13 cellular contexts compared by ENCODE assay signal in genomic region chr2:85181093-85181685, GRCh38. TPM values are rescaled to one million over a fixed set of nuclear protein-coding genes. Genes with fewer than 3 reads are reported as not detected.
DNase-seq lines count a peak whose midpoint lies in the region; ATAC-seq and TF ChIP-seq lines count a peak whose summit lies in the region.
"Had no signal": no experiment of that assay in that cellular context is flagged by ENCODE, and none has a peak within 500 bp of the region (broad histone marks: within the 10 kb centered on the region; RNA-seq: fewer than 3 reads in every experiment).

No MANE protein-coding gene starts in this region.

- TF ChIP-seq CTCF in foreskin keratinocyte (conservative IDR thresholded peaks at IDR 0.05): peak; percentile 31
- TF ChIP-seq CTCF in spleen (IDR thresholded peaks at IDR 0.05 in 8 of 11, conservative IDR thresholded peaks at IDR 0.05 in 3 of 11): peak in 2 of 11 experiments; percentile 12 to 15
- no peak for TF ChIP-seq CTCF in foreskin fibroblast (IDR thresholded peaks at IDR 0.05; ENCODE audit: low read depth, low read length)

- H3K4me3 Mint-ChIP-seq in activated CD4-positive, alpha-beta T cell treated with anti-CD3 and anti-CD28 coated beads, Interleukin-2, amount 10 ng/mL, durations not matched to agents 24 days and 14 days: no peak overlapping the region
- H3K4me3 Mint-ChIP-seq: B cell; dendritic cell treated with granulocyte-macrophage colony-stimulating factor and Interleukin-4, amounts not matched to agents 40 ng/mL and 50 ng/mL, for 4 days had no signal

- no peak overlapping the region for H3K4me3 ChIP-seq in spleen
- H3K4me3 ChIP-seq in foreskin fibroblast (ENCODE audit: low read depth in 1 of 2, low read length in 2 of 2): no peak overlapping the region
- H3K4me3 ChIP-seq: heart left ventricle had no signal

- no peak overlapping the region for H3K27ac Mint-ChIP-seq in activated CD4-positive, alpha-beta T cell treated with anti-CD3 and anti-CD28 coated beads, Interleukin-2, amount 10 ng/mL, durations not matched to agents 24 days and 14 days
- H3K27ac Mint-ChIP-seq: B cell; dendritic cell treated with granulocyte-macrophage colony-stimulating factor and Interleukin-4, amounts not matched to agents 40 ng/mL and 50 ng/mL, for 4 days had no signal

- no peaks in the 10 kb centered on the region for H3K36me3 Mint-ChIP-seq in activated CD4-positive, alpha-beta T cell treated with anti-CD3 and anti-CD28 coated beads, Interleukin-2, amount 10 ng/mL, durations not matched to agents 24 days and 14 days (ENCODE audit: low read depth)

- no peaks in the 10 kb centered on the region for H3K27me3 Mint-ChIP-seq in activated CD4-positive, alpha-beta T cell treated with anti-CD3 and anti-CD28 coated beads, Interleukin-2, amount 10 ng/mL, durations not matched to agents 24 days and 14 days

- TF ChIP-seq POLR2A in spleen (IDR thresholded peaks at IDR 0.05): no peak

- no peak for ATAC-seq in foreskin keratinocyte
- ATAC-seq: activated CD4-positive, CD25-positive, alpha-beta regulatory T cell treated with anti-CD3 and anti-CD28 coated beads, Interleukin-2, amount 50 U/mL, for 24 hours had no signal

- H3K27ac ChIP-seq in foreskin keratinocyte (no peak overlapping the region), spleen (no peak overlapping the region)
- H3K27ac ChIP-seq: heart left ventricle had no signal

- no peaks in the 10 kb centered on the region for H3K36me3 ChIP-seq in spleen
- H3K36me3 ChIP-seq: heart left ventricle had no signal

- H3K4me1 ChIP-seq in foreskin keratinocyte (peaks cover 8% of the 10 kb centered on the region), spleen (peaks cover 0 to 33% (median 19%) of the 10 kb centered on the region in 6 donors)

- peaks cover 3% of the 10 kb centered on the region for H3K4me1 Mint-ChIP-seq in activated CD4-positive, alpha-beta T cell treated with anti-CD3 and anti-CD28 coated beads, Interleukin-2, amount 10 ng/mL, durations not matched to agents 24 days and 14 days
- H3K4me1 Mint-ChIP-seq: B cell had no signal

- intact Hi-C loops in spleen (cut with DNase I; ENCODE audit: low total_unique reads): no loop called here
- intact Hi-C loops in activated CD4-positive, alpha-beta T cell treated with anti-CD3 and anti-CD28 coated beads, Interleukin-2, amount 10 ng/mL, durations not matched to agents 24 days and 14 days (cut with micrococcal nuclease): no loop called here

- WGBS in spleen, 5 donors: 73 to 86% (median 75%) methylated on average over 5 of the region's 5 CpGs

- DNase-seq in NCI-H748 (lab: John Stamatoyannopoulos, UW; ENCODE audit: unreplicated experiment) (peak; percentile 35), NCI-H748 treated with DMSO at 0.1 percent for 48 hours (lab: John Stamatoyannopoulos, UW) (no peak), NCI-H510A (lab: John Stamatoyannopoulos, UW) (peak; percentile 41), foreskin keratinocyte (no peak), spleen (peak; percentile 66), foreskin fibroblast (no peak)
- DNase-seq in activated CD4-positive, CD25-positive, alpha-beta regulatory T cell (lab: John Stamatoyannopoulos, UW): no peak
- no peak for DNase-seq in activated CD4-positive, alpha-beta T cell treated with anti-CD3 and anti-CD28 coated beads, Interleukin-2, amount 10 ng/mL, durations not matched to agents 24 days and 14 days
- DNase-seq: activated gamma-delta T cell treated with Interleukin-2 at 50 U/mL for 16 hours, heart left ventricle had no signal

- no peaks in the 10 kb centered on the region for H3K9me3 ChIP-seq in spleen

- H3K27me3 ChIP-seq in foreskin keratinocyte (no peaks in the 10 kb centered on the region), spleen (replicated peaks in 1 of 7) (no peaks in the 10 kb centered on the region)
- H3K27me3 ChIP-seq: heart left ventricle had no signal

- H3K9me3 Mint-ChIP-seq in activated CD4-positive, alpha-beta T cell treated with anti-CD3 and anti-CD28 coated beads, Interleukin-2, amount 10 ng/mL, durations not matched to agents 24 days and 14 days: no peaks in the 10 kb centered on the region
- H3K9me3 Mint-ChIP-seq: dendritic cell treated with granulocyte-macrophage colony-stimulating factor and Interleukin-4, amounts not matched to agents 40 ng/mL and 50 ng/mL, for 4 days had no signal

RNA-seq across cellular contexts. Expression of gene TCF7L1, which starts 48.0 kb away (rescaled TPM):
- total RNA-seq in foreskin keratinocyte: 7.1 and 8.5 TPM in 2 replicates
- 18.4 and 24.1 TPM in 2 replicates for polyA plus RNA-seq in foreskin keratinocyte
- total RNA-seq in spleen: 10 to 100 TPM in 3 of 7 donors, 1 to 10 TPM in 4; 3.3 to 15.8 (median 9.8) TPM
- 1 to 10 TPM; 2.0 to 5.2 (median 2.4) TPM for polyA plus RNA-seq in spleen
- 0.19 TPM in 1 of 2 replicates, not detected in the other for total RNA-seq in activated CD4-positive, alpha-beta T cell treated with anti-CD3 and anti-CD28 coated beads, Interleukin-2, amount 10 ng/mL, durations not matched to agents 24 days and 14 days

Comparison
In these comparisons a context has a peak if more than half of its experiments do, and no peak if none do; other contexts are left out.
1. DNase-seq: peak in NCI-H748 (single experiment), NCI-H510A (single experiment) and spleen (single experiment); none in NCI-H748 treated with DMSO at 0.1 percent for 48 hours (single experiment), foreskin keratinocyte (0 of 2), activated CD4-positive, CD25-positive, alpha-beta regulatory T cell (0 of 4), foreskin fibroblast (0 of 2) and activated CD4-positive, alpha-beta T cell treated with anti-CD3 and anti-CD28 coated beads, Interleukin-2, amount 10 ng/mL, durations not matched to agents 24 days and 14 days (single experiment).